Comparison of ENCODE assay signal across 10 cellular contexts in the genomic region with DNA sequence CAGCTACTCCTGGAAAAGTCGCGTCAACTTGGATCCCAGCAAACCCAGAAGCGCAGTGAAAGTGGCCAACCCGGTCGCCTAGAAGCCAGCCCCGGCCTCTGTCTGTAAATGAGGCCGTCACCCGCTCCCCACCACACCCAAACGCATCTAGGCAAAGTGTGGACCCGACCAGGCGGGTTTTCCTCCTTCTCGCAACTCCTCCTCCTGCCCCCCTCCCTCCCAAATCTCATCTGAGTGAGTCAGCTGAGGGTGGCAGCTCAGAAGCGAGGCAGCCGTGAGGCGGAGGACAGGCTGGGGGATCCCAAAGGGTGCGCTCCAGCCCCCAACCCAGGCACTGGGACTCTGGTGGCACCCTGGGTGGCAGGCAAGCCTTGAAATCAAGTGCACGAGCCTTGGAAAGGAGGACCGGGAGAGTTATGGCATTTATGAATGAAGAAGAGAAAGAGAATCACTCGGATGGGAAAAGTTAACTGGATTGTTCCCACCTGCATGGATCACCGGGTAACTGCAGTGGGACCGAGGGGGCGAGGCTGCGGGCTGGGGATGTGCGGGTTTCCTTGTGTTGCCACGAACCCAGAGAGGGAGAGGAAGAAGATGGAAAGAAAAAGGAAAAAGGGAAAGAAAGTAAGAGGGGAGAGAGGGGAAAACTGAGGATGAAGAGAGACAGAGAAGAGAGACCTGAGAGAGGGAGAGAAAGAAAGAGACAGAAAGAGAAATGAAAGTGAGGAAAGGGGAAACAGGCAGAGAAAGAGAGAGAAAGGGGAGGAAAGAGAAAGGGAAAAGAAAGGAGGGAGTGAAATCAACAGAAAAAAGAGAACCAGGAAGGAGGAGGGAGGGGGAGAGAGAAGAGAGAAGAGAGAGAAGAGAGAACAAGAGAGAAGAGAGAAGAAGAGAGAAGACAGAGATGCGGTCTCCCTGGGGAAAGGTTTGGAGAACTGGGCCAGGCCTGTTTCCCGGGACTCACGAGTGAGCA. TPM values are rescaled to one million over a fixed set of nuclear protein-coding genes. Genes with fewer than 3 reads are reported as not detected.
A peak's percentile ranks its signal among the peaks of the same experiment; 100 is the strongest.
DNase-seq lines count a peak whose midpoint lies in the region; ATAC-seq and TF ChIP-seq lines count a peak whose summit lies in the region.
"Had no signal": no experiment of that assay in that cellular context is flagged by ENCODE, and none has a peak within 500 bp of the region (broad histone marks: within the 10 kb centered on the region; RNA-seq: fewer than 3 reads in every experiment).

Gene APCDD1L, minus strand, starts transcription at position 160 of the 973 bp plus-strand sequence. CDS start 692 bp downstream, outside the sequence.

- no peak within 1 kb of the TSS for H2AFZ ChIP-seq in hepatocyte

- H3K36me3 ChIP-seq in HEK293 (ENCODE audit: control insufficient read depth in 2 of 2, insufficient read depth in 1 of 2, low read length in 2 of 2) = no peaks in the 10 kb centered on the region
- H3K36me3 ChIP-seq in hepatocyte (replicated peaks; ENCODE audit: insufficient read depth, low read depth) = no peaks in the 10 kb centered on the region
- no peaks in the 10 kb centered on the region for H3K36me3 ChIP-seq in skeletal muscle tissue (ENCODE audit: control insufficient read depth in 3 of 3, insufficient read depth in 3 of 3, low read length in 3 of 3)

- no peak for ATAC-seq in GM18907 (IDR thresholded peaks at IDR 0.05; ENCODE audit: unreplicated experiment)
- no peak for ATAC-seq in HG03460 (IDR thresholded peaks at IDR 0.05; ENCODE audit: unreplicated experiment)
- ATAC-seq: effector memory CD8-positive, alpha-beta T cell had no signal

- no peak within 1 kb of the TSS for H3K4me3 ChIP-seq in HEK293 (ENCODE audit: low read depth, low read length)
- no peak within 1 kb of the TSS for H3K4me3 ChIP-seq in hepatocyte
- H3K4me3 ChIP-seq in skeletal muscle tissue (ENCODE audit: low read length in 3 of 3) = peak within 1 kb of the TSS; percentile 6 to 65 (median 36)

- no peaks in the 10 kb centered on the region for H4K20me1 ChIP-seq in hepatocyte (ENCODE audit: insufficient read depth, poor library complexity, severe bottlenecking)

- no peaks in the 10 kb centered on the region for H3K79me2 ChIP-seq in hepatocyte

- no peak for TF ChIP-seq CTCF in HEK293 (tag by site-specific recombination; IDR thresholded peaks at IDR 0.05)
- no peak for TF ChIP-seq CTCF in hepatocyte (IDR thresholded peaks at IDR 0.05; ENCODE audit: poor library complexity)

- peak within 1 kb of the TSS; percentile 70 for H3K4me2 ChIP-seq in hepatocyte

- H3K27me3 ChIP-seq in hepatocyte (peaks cover 57% of the 10 kb centered on the region), skeletal muscle tissue (ENCODE audit: control insufficient read depth in 3 of 3, insufficient read depth in 3 of 3, low read length in 3 of 3) (peaks cover 38 to 44% (median 39%) of the 10 kb centered on the region in 3 donors)

- no peaks in the 10 kb centered on the region for H3K9me2 ChIP-seq in hepatocyte (replicated peaks; ENCODE audit: insufficient read depth)

- H3K4me1 ChIP-seq in HEK293 (ENCODE audit: control insufficient read depth, insufficient read depth, low read length) (no peaks in the 10 kb centered on the region), hepatocyte (ENCODE audit: insufficient read depth) (no peaks in the 10 kb centered on the region), skeletal muscle tissue (ENCODE audit: control insufficient read depth in 3 of 3, insufficient read depth in 3 of 3, low read length in 3 of 3) (no peaks in the 10 kb centered on the region)

- H3K27ac ChIP-seq in HEK293 (ENCODE audit: extremely low read depth, low read depth, low read length) (no peak within 1 kb of the TSS), hepatocyte (no peak within 1 kb of the TSS), skeletal muscle tissue (ENCODE audit: low read depth, low read length) (no peak within 1 kb of the TSS)

- peak; percentile 81 for DNase-seq in astrocyte of the hippocampus (ENCODE audit: low read depth, low spot score)
- DNase-seq in hepatocyte (ENCODE audit: low spot score) = no peak
- no peak for DNase-seq in cortex of kidney (lab: John Stamatoyannopoulos, UW)
- no peak for DNase-seq in NCI-H1436 (lab: John Stamatoyannopoulos, UW)
- DNase-seq: effector memory CD8-positive, alpha-beta T cell; NCI-H510A had no signal

- WGBS in hepatocyte (ENCODE audit: low lambda C conversion rate, missing lambda C conversion rate) = 24% methylated on average over 28 of the region's 28 CpGs

- H3K9me3 ChIP-seq in HEK293 (ENCODE audit: control insufficient read depth, insufficient read depth, low read depth, low read length) (no peaks in the 10 kb centered on the region), hepatocyte (ENCODE audit: low read depth) (no peaks in the 10 kb centered on the region), skeletal muscle tissue (ENCODE audit: control insufficient read depth in 3 of 3, low read length in 3 of 3) (no peaks in the 10 kb centered on the region)

- CTCF ChIA-PET in HEK293 (lab: Yijun Ruan, JAX) = no interaction called here

- peak within 1 kb of the TSS in 1 of 3 donors; percentile 30 for H3K9ac ChIP-seq in skeletal muscle tissue (ENCODE audit: low read depth in 1 of 3, low read length in 3 of 3)

- POLR2A ChIA-PET in HEK293 (lab: Yijun Ruan, JAX) = no interaction called here

TF ChIP-seq in HEK293, 187 proteins besides CTCF, POLR2A, EP300 and RAD21:
- TF ChIP-seq ZNF366 (tag by site-specific recombination; conservative IDR thresholded peaks at IDR 0.05) (peak; percentile 49; the same call in 1 of the 2 replicates), ZNF433 (tag by site-specific recombination; IDR thresholded peaks at IDR 0.05; ENCODE audit: low read depth) (no peak), ZNF792 (tag by site-specific recombination; IDR thresholded peaks at IDR 0.05) (no peak), PRDM1 (tag by site-specific recombination; IDR thresholded peaks at IDR 0.05) (peak; percentile 100), GLIS2 (tag by site-specific recombination; IDR thresholded peaks at IDR 0.05) (no peak), ZNF426 (tag by site-specific recombination; IDR thresholded peaks at IDR 0.05) (no peak), ZNF350 (tag by site-specific recombination; IDR thresholded peaks at IDR 0.05) (no peak), BCL11A (tag by site-specific recombination; IDR thresholded peaks at IDR 0.05; ENCODE audit: low read depth) (no peak), ZNF521 (tag by site-specific recombination; IDR thresholded peaks at IDR 0.05) (no peak)
TF ChIP-seq in HEK293: peak in this region for 2.

RNA-seq across cellular contexts. Expression of gene APCDD1L, which starts in this region (rescaled TPM):
- total RNA-seq in hepatocyte = 0.23 TPM in 1 of 2 replicates, not detected in the other
- polyA plus RNA-seq in hepatocyte = 0.07 TPM in 1 of 2 replicates, not detected in the other
- total RNA-seq in skeletal muscle tissue = 4.2 TPM

Comparison
In these comparisons a context has a peak if more than half of its experiments do, and no peak if none do; other contexts are left out.
1. H3K4me3 ChIP-seq: peak in skeletal muscle tissue (3 of 3); none in HEK293 (single experiment) and hepatocyte (single experiment).